Comparison of ENCODE assay signal across 8 cellular contexts in genomic region chr3:48502728-48503168, GRCh38. TPM values are rescaled to one million over a fixed set of nuclear protein-coding genes. Genes with fewer than 3 reads are reported as not detected.
DNase-seq lines count a peak whose midpoint lies in the region; ATAC-seq and TF ChIP-seq lines count a peak whose summit lies in the region.

No MANE protein-coding gene starts in this region.

- peak overlapping the region; percentile 54 for H3K27ac Mint-ChIP-seq in activated naive CD8-positive, alpha-beta T cell treated with anti-CD3 and anti-CD28 coated beads, Interleukin-2, amount 50 U/mL, for 24 hours

- ATAC-seq in activated naive CD8-positive, alpha-beta T cell treated with anti-CD3 and anti-CD28 coated beads, Interleukin-2, amount 50 U/mL, for 24 hours: no peak
- ATAC-seq in gastrocnemius medialis: peak; percentile 59 to 64
- no peak for ATAC-seq in GM21619 (IDR thresholded peaks at IDR 0.05; ENCODE audit: unreplicated experiment)
- ATAC-seq in HG02763 (IDR thresholded peaks at IDR 0.05; ENCODE audit: unreplicated experiment): no peak
- ATAC-seq in GM21529 (IDR thresholded peaks at IDR 0.05; ENCODE audit: unreplicated experiment): no peak

- no peaks in the 10 kb centered on the region for H3K27me3 ChIP-seq in gastrocnemius medialis

- H3K4me1 Mint-ChIP-seq in activated naive CD8-positive, alpha-beta T cell treated with anti-CD3 and anti-CD28 coated beads, Interleukin-2, amount 50 U/mL, for 24 hours: peaks cover 39% of the 10 kb centered on the region

- intact Hi-C loops in gastrocnemius medialis (cut with DNase I; ENCODE audit: low total_unique reads): no loop called here

- H3K36me3 ChIP-seq in gastrocnemius medialis: no peaks in the 10 kb centered on the region

- in situ Hi-C loops in gastrocnemius medialis (cut with MboI; ENCODE audit: low sequenced_read_pairs in 4 of 4): no loop called here

- peak overlapping the region; percentile 82 to 85 (median 84) for H3K27ac ChIP-seq in gastrocnemius medialis

- H3K36me3 Mint-ChIP-seq in activated naive CD8-positive, alpha-beta T cell treated with anti-CD3 and anti-CD28 coated beads, Interleukin-2, amount 50 U/mL, for 24 hours (ENCODE audit: low read depth): peaks cover 12% of the 10 kb centered on the region

- H3K4me3 Mint-ChIP-seq in activated naive CD8-positive, alpha-beta T cell treated with anti-CD3 and anti-CD28 coated beads, Interleukin-2, amount 50 U/mL, for 24 hours: peak overlapping the region; percentile 77

- peak in 1 of 2 donors; percentile 15 for TF ChIP-seq POLR2A in gastrocnemius medialis (IDR thresholded peaks at IDR 0.05)

- peak overlapping the region in 3 of 4 donors; percentile 66 to 77 (median 76) for H3K4me3 ChIP-seq in gastrocnemius medialis

- peaks cover 28 to 29% of the 10 kb centered on the region in 2 donors for H3K4me1 ChIP-seq in gastrocnemius medialis

- no peak for TF ChIP-seq CTCF in gastrocnemius medialis (IDR thresholded peaks at IDR 0.05 in 4 of 5, conservative IDR thresholded peaks at IDR 0.05 in 1 of 5)

- H3K9me3 Mint-ChIP-seq in activated naive CD8-positive, alpha-beta T cell treated with anti-CD3 and anti-CD28 coated beads, Interleukin-2, amount 50 U/mL, for 24 hours: no peaks in the 10 kb centered on the region

- no peaks in the 10 kb centered on the region for H3K9me3 ChIP-seq in gastrocnemius medialis

- H3K27me3 Mint-ChIP-seq in activated naive CD8-positive, alpha-beta T cell treated with anti-CD3 and anti-CD28 coated beads, Interleukin-2, amount 50 U/mL, for 24 hours: no peaks in the 10 kb centered on the region

- DNase-seq in EH (ENCODE audit: low read depth): peak; percentile 7
- no peak for DNase-seq in activated naive CD8-positive, alpha-beta T cell treated with anti-CD3 and anti-CD28 coated beads, Interleukin-2, amount 50 U/mL, for 24 hours
- DNase-seq in hypothalamus (lab: John Stamatoyannopoulos, UW): peak in 31 of 51 donors; percentile 8 to 68 (median 40)
- peak; percentile 29 to 66 for DNase-seq in gastrocnemius medialis
- DNase-seq in SHP77 treated with DMSO at 0.1 percent for 48 hours (lab: John Stamatoyannopoulos, UW): no peak

RNA-seq across cellular contexts. Expression of gene SHISA5, which starts 1.2 kb away (rescaled TPM):
- total RNA-seq in gastrocnemius medialis: 10 to 100 TPM; 17.0 to 31.6 (median 23.4) TPM

RNA-seq across cellular contexts. Expression of gene PFKFB4, which starts 53.9 kb away (rescaled TPM):
- total RNA-seq in gastrocnemius medialis: 1 to 10 TPM in 3 of 4 donors, under 1 TPM in 1; 0.87 to 2.6 (median 1.7) TPM

RNA-seq across cellular contexts. Expression of gene ATRIP, which starts 56.2 kb away (rescaled TPM):
- 1 to 10 TPM; 4.8 to 7.2 (median 7.0) TPM for total RNA-seq in gastrocnemius medialis

Comparison
In these comparisons a context has a peak if more than half of its experiments do, and no peak if none do; other contexts are left out.
1. DNase-seq: peak in EH (single experiment), hypothalamus (31 of 51) and gastrocnemius medialis (2 of 2); none in activated naive CD8-positive, alpha-beta T cell treated with anti-CD3 and anti-CD28 coated beads, Interleukin-2, amount 50 U/mL, for 24 hours (single experiment) and SHP77 treated with DMSO at 0.1 percent for 48 hours (single experiment).
2. ATAC-seq: peak in gastrocnemius medialis (2 of 2); none in activated naive CD8-positive, alpha-beta T cell treated with anti-CD3 and anti-CD28 coated beads, Interleukin-2, amount 50 U/mL, for 24 hours (single experiment), GM21619 (single experiment), HG02763 (single experiment) and GM21529 (single experiment).